1 cellular context compared by ENCODE assay signal in genomic region chr12:48183091-48183875, GRCh38.
A peak's percentile ranks its signal among the peaks of the same experiment; 100 is the strongest.
TF ChIP-seq lines count a peak whose summit lies in the region.

TSS of gene CCDC184 (plus strand) at chr12:48183644. CDS start at chr12:48184123, 479 bp downstream.

TF ChIP-seq in HEK293, 187 proteins besides CTCF, POLR2A, EP300 and RAD21 (continued from another document and continues in another):
- TF ChIP-seq ZFP69B (tag by site-specific recombination; IDR thresholded peaks at IDR 0.05), result peak; percentile 88
- no peak for TF ChIP-seq ZNF239 (tag by site-specific recombination; IDR thresholded peaks at IDR 0.05)
- peak; percentile 64 for TF ChIP-seq ZNF629 (tag by site-specific recombination; IDR thresholded peaks at IDR 0.05)
- peak; percentile 82 for TF ChIP-seq WT1 (tag by site-specific recombination; IDR thresholded peaks at IDR 0.05)
- TF ChIP-seq ZNF24 (tag by site-specific recombination; IDR thresholded peaks at IDR 0.05), result 0 out of 2 replicates have a peak, but pooled peaks have one; percentile 61
- no peak for TF ChIP-seq ZNF513 (tag by site-specific recombination; IDR thresholded peaks at IDR 0.05)
- TF ChIP-seq ZNF366 (tag by site-specific recombination; conservative IDR thresholded peaks at IDR 0.05), result peak; percentile 98
- no peak for TF ChIP-seq ZBTB44 (tag by site-specific recombination; IDR thresholded peaks at IDR 0.05)
- TF ChIP-seq ZNF18 (tag by site-specific recombination; IDR thresholded peaks at IDR 0.05), result no peak
- TF ChIP-seq GLIS1 (tag by site-specific recombination; IDR thresholded peaks at IDR 0.05), result peak; percentile 82
- no peak for TF ChIP-seq SCRT1 (tag by site-specific recombination; IDR thresholded peaks at IDR 0.05; ENCODE audit: borderline replicate concordance)
- TF ChIP-seq ZNF16 (tag by site-specific recombination; IDR thresholded peaks at IDR 0.05; ENCODE audit: low read depth), result no peak
- no peak for TF ChIP-seq ZNF768 (tag by site-specific recombination; IDR thresholded peaks at IDR 0.05)
- TF ChIP-seq ZEB2 (tag by site-specific recombination; IDR thresholded peaks at IDR 0.05), result peak; percentile 51; the same call in 1 of the 2 replicates
- TF ChIP-seq ZNF426 (tag by site-specific recombination; IDR thresholded peaks at IDR 0.05), result no peak
- peak; percentile 87 for TF ChIP-seq ZNF335 (tag by site-specific recombination; conservative IDR thresholded peaks at IDR 0.05)
- TF ChIP-seq ZNF394 (tag by site-specific recombination; IDR thresholded peaks at IDR 0.05; ENCODE audit: borderline replicate concordance), result peak; percentile 60; the same call in 1 of the 2 replicates
- no peak for TF ChIP-seq ZNF155 (tag by site-specific recombination; IDR thresholded peaks at IDR 0.05)
- TF ChIP-seq ZNF214 (tag by site-specific recombination; IDR thresholded peaks at IDR 0.05; ENCODE audit: borderline replicate concordance), result no peak
- peak; percentile 38; the same call in 1 of the 2 replicates for TF ChIP-seq KLF8 (tag by site-specific recombination; IDR thresholded peaks at IDR 0.05)
- TF ChIP-seq KLF9 (tag by site-specific recombination; IDR thresholded peaks at IDR 0.05; ENCODE audit: low read depth), result 0 out of 2 replicates have a peak, but pooled peaks have one; percentile 11
- no peak for TF ChIP-seq RBAK (tag by site-specific recombination; IDR thresholded peaks at IDR 0.05)
- no peak for TF ChIP-seq PRDM6 (tag by site-specific recombination; IDR thresholded peaks at IDR 0.05)
- peak; percentile 94 for TF ChIP-seq PATZ1 (tag by site-specific recombination; IDR thresholded peaks at IDR 0.05)
- no peak for TF ChIP-seq ZNF658 (tag by site-specific recombination; IDR thresholded peaks at IDR 0.05)
- peak; percentile 78; the same call in 1 of the 2 replicates for TF ChIP-seq ZNF777 (tag by site-specific recombination; IDR thresholded peaks at IDR 0.05; ENCODE audit: borderline replicate concordance)
- TF ChIP-seq ZNF560 (tag by site-specific recombination; IDR thresholded peaks at IDR 0.05; ENCODE audit: borderline replicate concordance), result no peak
- TF ChIP-seq ZNF416 (tag by site-specific recombination; IDR thresholded peaks at IDR 0.05), result no peak
- no peak for TF ChIP-seq ZNF140 (tag by site-specific recombination; IDR thresholded peaks at IDR 0.05)
- no peak for TF ChIP-seq ZSCAN30 (tag by site-specific recombination; IDR thresholded peaks at IDR 0.05)
- no peak for TF ChIP-seq KLF10 (tag by site-specific recombination; IDR thresholded peaks at IDR 0.05)
- no peak; the same call in 1 of the 2 replicates for TF ChIP-seq ZNF501 (tag by site-specific recombination; IDR thresholded peaks at IDR 0.05)
- TF ChIP-seq ZNF654 (tag by site-specific recombination; IDR thresholded peaks at IDR 0.05; ENCODE audit: low read depth), result no peak
- no peak for TF ChIP-seq ZNF48 (tag by site-specific recombination; IDR thresholded peaks at IDR 0.05)
- no peak for TF ChIP-seq REST (tag by site-specific recombination; IDR thresholded peaks at IDR 0.05)
- TF ChIP-seq ZBTB10 (tag by site-specific recombination; IDR thresholded peaks at IDR 0.05), result no peak
- TF ChIP-seq MYNN (tag by site-specific recombination; IDR thresholded peaks at IDR 0.05; ENCODE audit: borderline replicate concordance), result peak; percentile 94
- TF ChIP-seq ZBTB6 (tag by site-specific recombination; IDR thresholded peaks at IDR 0.05), result 0 out of 2 replicates have a peak, but pooled peaks have one; percentile 12
- no peak for TF ChIP-seq ZNF529 (tag by site-specific recombination; IDR thresholded peaks at IDR 0.05; ENCODE audit: insufficient replicate concordance)
- no peak for TF ChIP-seq ZNF549 (tag by site-specific recombination; IDR thresholded peaks at IDR 0.05)
- no peak for TF ChIP-seq ZNF175 (tag by site-specific recombination; IDR thresholded peaks at IDR 0.05)
- no peak for TF ChIP-seq ZNF585B (tag by site-specific recombination; IDR thresholded peaks at IDR 0.05)
- TF ChIP-seq PRDM10 (tag by site-specific recombination; IDR thresholded peaks at IDR 0.05), result peak; percentile 91
